ENCODE assay signal across 12 cellular contexts in genomic region chr10:8416755-8417154, GRCh38.
DNase-seq lines count a peak whose midpoint lies in the region; ATAC-seq and TF ChIP-seq lines count a peak whose summit lies in the region.
"Had no signal": no experiment of that assay in that cellular context is flagged by ENCODE, and none has a peak within 500 bp of the region (broad histone marks: within the 10 kb centered on the region; RNA-seq: fewer than 3 reads in every experiment).

No MANE protein-coding gene starts in this region.

- H3K4me1 ChIP-seq in colonic mucosa: no peaks in the 10 kb centered on the region
- H3K4me1 ChIP-seq: neural progenitor cell had no signal

- H3K4me3 Mint-ChIP-seq in natural killer cell: peak overlapping the region; percentile 79
- H3K4me3 Mint-ChIP-seq: neural progenitor cell had no signal

- intact Hi-C loops in natural killer cell (cut with micrococcal nuclease) (loop anchor here (1.0 to 2.0 kb wide), 3 partner anchors 12 to 362 kb away; partner anchors contain the start of gene GATA3), colonic mucosa (cut with DNase I) (no loop called here)

- H3K27me3 Mint-ChIP-seq in natural killer cell (ENCODE audit: low read depth in 2 of 2): peaks cover 0 to 3% of the 10 kb centered on the region in 2 donors

- no peak overlapping the region for H3K4me3 ChIP-seq in colonic mucosa
- H3K4me3 ChIP-seq: neural progenitor cell had no signal

- no peak overlapping the region for H3K27ac ChIP-seq in colonic mucosa
- H3K27ac ChIP-seq: neural progenitor cell, VCaP had no signal

- H3K9ac ChIP-seq in colonic mucosa (ENCODE audit: low read depth in 2 of 2, low read length in 2 of 2): no peak overlapping the region
- H3K9ac ChIP-seq: neural progenitor cell had no signal

- H3K36me3 ChIP-seq in colonic mucosa: no peaks in the 10 kb centered on the region
- H3K36me3 ChIP-seq: neural progenitor cell had no signal

- peaks cover 36 to 37% of the 10 kb centered on the region in 2 donors for H3K4me1 Mint-ChIP-seq in natural killer cell
- H3K4me1 Mint-ChIP-seq: neural progenitor cell had no signal

- H3K9me3 Mint-ChIP-seq in natural killer cell: no peaks in the 10 kb centered on the region
- H3K9me3 Mint-ChIP-seq: neural progenitor cell had no signal

- H3K9me3 ChIP-seq in colonic mucosa: no peaks in the 10 kb centered on the region

- no peaks in the 10 kb centered on the region for H3K36me3 Mint-ChIP-seq in natural killer cell
- H3K36me3 Mint-ChIP-seq: neural progenitor cell had no signal

- ATAC-seq in GM18519 (IDR thresholded peaks at IDR 0.05; ENCODE audit: low FRiP score, unreplicated experiment): peak; percentile 12
- peak; percentile 26 for ATAC-seq in HG02678 (IDR thresholded peaks at IDR 0.05; ENCODE audit: unreplicated experiment)
- ATAC-seq in natural killer cell: peak; percentile 56 to 67 (median 57)

- peak; percentile 25 for DNase-seq in activated CD4-positive, alpha-beta T cell treated with anti-CD3 and anti-CD28 coated beads for 48 hours
- DNase-seq in natural killer cell: peak; percentile 37
- no peak for DNase-seq in SKM-1 (lab: John Stamatoyannopoulos, UW; ENCODE audit: unreplicated experiment)
- DNase-seq in NCI-H1436 treated with DMSO at 0.1 percent for 48 hours (lab: John Stamatoyannopoulos, UW): no peak
- DNase-seq in colonic mucosa: no peak
- DNase-seq: Karpas-422, NCI-H446 treated with DMSO at 0.1 percent for 48 hours, Right ventricle myocardium superior had no signal

- H3K27me3 ChIP-seq in colonic mucosa: no peaks in the 10 kb centered on the region
- H3K27me3 ChIP-seq: neural progenitor cell had no signal

- H3K27ac Mint-ChIP-seq in natural killer cell: peak overlapping the region; percentile 97
- H3K27ac Mint-ChIP-seq: neural progenitor cell had no signal

- no peak for TF ChIP-seq CTCF in natural killer cell (IDR thresholded peaks at IDR 0.05)
- no peak for TF ChIP-seq CTCF in colonic mucosa (IDR thresholded peaks at IDR 0.05)

Comparison
In these comparisons a context has a peak if more than half of its experiments do, and no peak if none do; other contexts are left out.
1. DNase-seq: peak in activated CD4-positive, alpha-beta T cell treated with anti-CD3 and anti-CD28 coated beads for 48 hours (single experiment) and natural killer cell (single experiment); none in SKM-1 (single experiment), NCI-H1436 treated with DMSO at 0.1 percent for 48 hours (single experiment) and colonic mucosa (single experiment).
2. Peak in every context shown above with its lines, with median percentiles within 50 percentile points of each other: ATAC-seq.